24 cellular contexts compared by ENCODE assay signal in the genomic region with DNA sequence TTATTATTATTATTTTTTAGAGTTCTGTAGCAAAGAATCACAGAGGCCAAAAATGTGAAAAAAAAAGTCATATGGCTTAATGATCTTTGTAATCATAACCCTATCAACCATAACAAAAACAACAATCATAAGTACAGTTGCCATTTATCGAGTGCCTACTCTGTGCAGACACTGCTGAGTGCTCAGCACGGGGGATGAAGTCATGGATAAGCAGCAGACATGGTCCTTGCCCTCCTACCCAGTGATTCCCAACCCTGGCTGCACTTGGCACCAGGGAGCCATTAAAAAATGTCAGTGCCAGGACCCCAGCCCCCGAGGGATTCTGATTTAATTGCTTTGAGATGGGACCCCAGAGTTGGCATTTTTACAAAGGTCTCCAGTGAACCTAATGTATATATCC. TPM values are rescaled to one million over a fixed set of nuclear protein-coding genes. Genes with fewer than 3 reads are reported as not detected.
DNase-seq lines count a peak whose midpoint lies in the region; ATAC-seq, FAIRE-seq and TF ChIP-seq lines count a peak whose summit lies in the region.
"Had no signal": no experiment of that assay in that cellular context is flagged by ENCODE, and none has a peak within 500 bp of the region (broad histone marks: within the 10 kb centered on the region; RNA-seq: fewer than 3 reads in every experiment).

No MANE protein-coding gene starts in this region.

- H4K91ac ChIP-seq in trophoblast cell (ENCODE audit: low read depth, low read length) = no peak overlapping the region

- peaks cover 11% of the 10 kb centered on the region for H3K9me3 Mint-ChIP-seq in natural killer cell treated with Interleukin-12 subunit alpha and Interleukin-12 subunit beta and Interleukin-15 and Interleukin-18, amount 100 ng/mL, for 72 hours
- H3K9me3 Mint-ChIP-seq in natural killer cell = no peaks in the 10 kb centered on the region
- H3K9me3 Mint-ChIP-seq: nephron progenitor cell had no signal

- no peak overlapping the region for H4K8ac ChIP-seq in trophoblast cell (ENCODE audit: low read depth, low read length)

- H3K4me3 ChIP-seq in coronary artery = no peak overlapping the region
- H3K4me3 ChIP-seq in trophoblast cell (ENCODE audit: low read depth, low read length) = no peak overlapping the region
- H3K4me3 ChIP-seq in upper lobe of right lung = no peak overlapping the region
- no peak overlapping the region for H3K4me3 ChIP-seq in HepG2 (replicated peaks in 1 of 3; ENCODE audit: insufficient read depth in 1 of 3, low read depth in 2 of 3, low read length in 3 of 3)
- H3K4me3 ChIP-seq: BLaER1, MG63 had no signal

- H2AK5ac ChIP-seq in trophoblast cell (ENCODE audit: low read length) = no peak overlapping the region

- no peaks in the 10 kb centered on the region for H4K20me1 ChIP-seq in HepG2 (ENCODE audit: insufficient read depth, low read length)
- H4K20me1 ChIP-seq: BLaER1 had no signal

- whole genome bisulfite sequencing in trophoblast cell (ENCODE audit: extremely low coverage, insufficient coverage, insufficient read length) = no CpG with 5 or more reads among the region's 3 CpGs
- WGBS in HepG2 (ENCODE audit: low lambda C conversion rate) = 13% methylated on average over 3 of the region's 3 CpGs

- TF ChIP-seq POLR2A in H54 (IDR thresholded peaks at IDR 0.05; ENCODE audit: low read depth, low read length) = no peak
- no peak for TF ChIP-seq POLR2A in HepG2 (IDR thresholded peaks at IDR 0.05; ENCODE audit: insufficient read depth in 1 of 2, low read depth in 2 of 2, low read length in 2 of 2)

- H3K27me3 ChIP-seq in trophoblast cell (ENCODE audit: insufficient read depth, low read length) (no peaks in the 10 kb centered on the region), upper lobe of right lung (no peaks in the 10 kb centered on the region), HepG2 (ENCODE audit: control insufficient read depth in 1 of 2, insufficient read depth in 2 of 2, low read length in 2 of 2) (peaks cover 0 to 5% of the 10 kb centered on the region in 2 experiments; a peak in 3 of 5 replicates)
- H3K27me3 ChIP-seq: BLaER1, MG63 had no signal

- H3K36me3 Mint-ChIP-seq in natural killer cell treated with Interleukin-12 subunit alpha and Interleukin-12 subunit beta and Interleukin-15 and Interleukin-18, amount 100 ng/mL, for 72 hours = peaks cover 42% of the 10 kb centered on the region
- no peaks in the 10 kb centered on the region for H3K36me3 Mint-ChIP-seq in natural killer cell
- H3K36me3 Mint-ChIP-seq: activated naive CD4-positive, alpha-beta T cell treated with anti-CD3 and anti-CD28 coated beads, Interleukin-2, amount 50 U/mL, for 72 hours had no signal

- H2BK120ac ChIP-seq in trophoblast cell (ENCODE audit: insufficient read depth, low read length, poor library complexity) = peak overlapping the region; percentile 17

- H3K9ac ChIP-seq in trophoblast cell (ENCODE audit: low read length) (no peak overlapping the region), HepG2 (ENCODE audit: insufficient read depth, low read depth, low read length) (no peak overlapping the region)
- H3K9ac ChIP-seq: BLaER1, parathyroid adenoma had no signal

- no peaks in the 10 kb centered on the region for H3K79me2 ChIP-seq in trophoblast cell (ENCODE audit: control insufficient read depth, insufficient read depth, low read length, poor library complexity)
- no peaks in the 10 kb centered on the region for H3K79me2 ChIP-seq in HepG2 (ENCODE audit: insufficient read depth, low read length)
- H3K79me2 ChIP-seq: parathyroid adenoma had no signal

- in situ Hi-C loops in HepG2 (cut with HindIII; ENCODE audit: extremely low pct_ligation_motif_present, low pct_unique_long_range_greater_than_20kb) = no loop called here

- no peak for ATAC-seq in natural killer cell treated with Interleukin-12 subunit alpha and Interleukin-12 subunit beta and Interleukin-15 and Interleukin-18, amount 100 ng/mL, for 72 hours
- no peak for ATAC-seq in natural killer cell
- no peak for ATAC-seq in upper lobe of right lung
- no peak for ATAC-seq in HepG2
- ATAC-seq in GM18858 (IDR thresholded peaks at IDR 0.05; ENCODE audit: unreplicated experiment) = no peak

- BruUV-seq in HepG2 (replicated peaks; lab: Mats Ljungman, UMichigan) = no TSS peak

- intact Hi-C loops in natural killer cell (cut with micrococcal nuclease) (no loop called here), upper lobe of right lung (cut with DNase I) (no loop called here), HepG2 (cut with micrococcal nuclease; ENCODE audit: unreplicated experiment) (no loop called here)

- no peak overlapping the region for H2BK5ac ChIP-seq in trophoblast cell (ENCODE audit: low read depth, low read length, poor library complexity)

- H3K79me1 ChIP-seq in trophoblast cell (ENCODE audit: low read length) = no peaks in the 10 kb centered on the region

- POLR2A ChIA-PET in HepG2 (lab: Yijun Ruan, JAX) = no interaction called here

- H3K36me3 ChIP-seq in trophoblast cell (ENCODE audit: control insufficient read depth in 1 of 2, insufficient read depth in 2 of 2, low read length in 2 of 2) = no peaks in the 10 kb centered on the region
- H3K36me3 ChIP-seq in upper lobe of right lung = no peaks in the 10 kb centered on the region
- H3K36me3 ChIP-seq in HepG2 (replicated peaks in 1 of 2; ENCODE audit: control insufficient read depth in 1 of 2, insufficient read depth in 2 of 2, low read length in 2 of 2) = no peaks in the 10 kb centered on the region
- H3K36me3 ChIP-seq: BLaER1, MG63, WERI-Rb-1 had no signal

- no peak for DNase-seq in natural killer cell treated with Interleukin-12 subunit alpha and Interleukin-12 subunit beta and Interleukin-15 and Interleukin-18, amount 100 ng/mL, for 72 hours (ENCODE audit: low spot score)
- DNase-seq in natural killer cell (no peak), coronary artery (ENCODE audit: low spot score) (no peak), trophoblast cell (no peak), upper lobe of right lung (no peak), H54 (ENCODE audit: insufficient read length, low spot score) (no peak), HepG2 (ENCODE audit: low spot score) (no peak)
- DNase-seq: ACHN; activated CD4-positive, alpha-beta T cell treated with anti-CD3 and anti-CD28 coated beads, Interleukin-2, amount 50 U/mL, for 4 hours; activated CD8-positive, alpha-beta memory T cell treated with anti-CD3 and anti-CD28 coated beads, Interleukin-2, amount 50 U/mL, for 4 hours; central memory CD4-positive, alpha-beta T cell; left cardiac atrium; MG63; NCI-H446 treated with DMSO at 0.1 percent for 48 hours; nephron progenitor cell; stimulated activated CD4-positive, alpha-beta T cell treated with anti-CD3 and anti-CD28 coated beads, Interleukin-15, amount 100 ng/mL, for 24 hours; T-helper 9 cell; WERI-Rb-1 had no signal

- CTCF ChIA-PET in HepG2 (lab: Yijun Ruan, JAX; ENCODE audit: low intra/inter-chr PET ratio, low total read pairs) = no interaction called here

- no peak overlapping the region for H2BK12ac ChIP-seq in trophoblast cell (ENCODE audit: low read length)

- peak overlapping the region; percentile 73 for H3K4me3 Mint-ChIP-seq in natural killer cell treated with Interleukin-12 subunit alpha and Interleukin-12 subunit beta and Interleukin-15 and Interleukin-18, amount 100 ng/mL, for 72 hours
- no peak overlapping the region for H3K4me3 Mint-ChIP-seq in natural killer cell
- H3K4me3 Mint-ChIP-seq: activated T-helper 17 cell treated with anti-CD3 and anti-CD28 coated beads, Interleukin-2, amount 50 U/mL, for 72 hours; nephron progenitor cell had no signal

- H3K23ac ChIP-seq in trophoblast cell (ENCODE audit: low read length) = no peak overlapping the region

- TF ChIP-seq EP300 in HepG2 (IDR thresholded peaks at IDR 0.05; ENCODE audit: low read depth in 2 of 2, low read length in 2 of 2) (no peak), HepG2 (CRISPR knock-in tag; IDR thresholded peaks at IDR 0.05; ENCODE audit: borderline replicate concordance) (no peak)

- peaks cover 70 to 81% of the 10 kb centered on the region in 2 donors for H3K4me1 Mint-ChIP-seq in natural killer cell treated with Interleukin-12 subunit alpha and Interleukin-12 subunit beta and Interleukin-15 and Interleukin-18, amount 100 ng/mL, for 72 hours (ENCODE audit: low read depth in 2 of 2)
- H3K4me1 Mint-ChIP-seq in natural killer cell = peaks cover 0 to 7% of the 10 kb centered on the region in 2 donors
- H3K4me1 Mint-ChIP-seq: nephron progenitor cell had no signal

- TF ChIP-seq CTCF in natural killer cell (IDR thresholded peaks at IDR 0.05) (no peak), coronary artery (IDR thresholded peaks at IDR 0.05) (no peak), upper lobe of right lung (IDR thresholded peaks at IDR 0.05) (no peak), HepG2 (CRISPR knock-in tag; IDR thresholded peaks at IDR 0.05) (no peak)

- H3K27me3 Mint-ChIP-seq in natural killer cell treated with Interleukin-12 subunit alpha and Interleukin-12 subunit beta and Interleukin-15 and Interleukin-18, amount 100 ng/mL, for 72 hours = no peaks in the 10 kb centered on the region
- H3K27me3 Mint-ChIP-seq in natural killer cell (ENCODE audit: low read depth in 2 of 2) = no peaks in the 10 kb centered on the region

- H3K4me2 ChIP-seq in trophoblast cell (ENCODE audit: low read length) (no peak overlapping the region), HepG2 (ENCODE audit: low read depth, low read length) (no peak overlapping the region)
- H3K4me2 ChIP-seq: BLaER1 had no signal

- H3K9me3 ChIP-seq in trophoblast cell (ENCODE audit: insufficient read depth, low read depth, low read length) = no peaks in the 10 kb centered on the region
- H3K9me3 ChIP-seq in upper lobe of right lung = no peaks in the 10 kb centered on the region
- no peaks in the 10 kb centered on the region for H3K9me3 ChIP-seq in HepG2 (ENCODE audit: low read length)
- H3K9me3 ChIP-seq: BLaER1, MG63 had no signal

- H4K12ac ChIP-seq in trophoblast cell (ENCODE audit: low read depth, low read length) = no peak overlapping the region

- H3K4me1 ChIP-seq in trophoblast cell (ENCODE audit: control insufficient read depth in 1 of 2, insufficient read depth in 2 of 2, low read length in 2 of 2) (peaks cover 0 to 5% of the 10 kb centered on the region in 2 experiments), upper lobe of right lung (peaks cover 29% of the 10 kb centered on the region), HepG2 (ENCODE audit: insufficient read depth, low read length) (peaks cover 11% of the 10 kb centered on the region)
- H3K4me1 ChIP-seq: parathyroid adenoma had no signal

- H3K14ac ChIP-seq in trophoblast cell (ENCODE audit: low read length) = no peak overlapping the region

- no peak overlapping the region for H3K4ac ChIP-seq in trophoblast cell (ENCODE audit: low read depth, low read length)

- H2AFZ ChIP-seq in trophoblast cell (ENCODE audit: insufficient read depth, low read length, poor library complexity) = no peak overlapping the region
- H2AFZ ChIP-seq in HepG2 (ENCODE audit: low read length) = no peak overlapping the region
- H2AFZ ChIP-seq: parathyroid adenoma had no signal

- H3K18ac ChIP-seq in trophoblast cell (ENCODE audit: low read length) = no peak overlapping the region

- TF ChIP-seq RAD21 in HepG2 (CRISPR knock-in tag; IDR thresholded peaks at IDR 0.05) = no peak

- H3K27ac ChIP-seq in coronary artery (peak overlapping the region; percentile 64 to 78), trophoblast cell (ENCODE audit: low read depth, low read length) (no peak overlapping the region), upper lobe of right lung (peak overlapping the region; percentile 67), HepG2 (ENCODE audit: extremely low read length, insufficient read depth, low read length) (no peak overlapping the region)
- H3K27ac ChIP-seq: BLaER1, WERI-Rb-1 had no signal

- peak overlapping the region; percentile 97 for H3K27ac Mint-ChIP-seq in natural killer cell treated with Interleukin-12 subunit alpha and Interleukin-12 subunit beta and Interleukin-15 and Interleukin-18, amount 100 ng/mL, for 72 hours
- peak overlapping the region in 1 of 2 donors; percentile 7 for H3K27ac Mint-ChIP-seq in natural killer cell
- H3K27ac Mint-ChIP-seq: activated naive CD4-positive, alpha-beta T cell treated with anti-CD3 and anti-CD28 coated beads, Interleukin-2, amount 50 U/mL, for 72 hours; nephron progenitor cell had no signal

- FAIRE-seq in H54 (lab: Jason Lieb, UNC) (no peak), HepG2 (lab: Jason Lieb, UNC) (no peak)
- FAIRE-seq: astrocyte had no signal

RNA-seq across cellular contexts. Expression of a gene that starts 38.2 kb away (rescaled TPM):
- total RNA-seq in natural killer cell treated with Interleukin-12 subunit alpha and Interleukin-12 subunit beta and Interleukin-15 and Interleukin-18, amount 100 ng/mL, for 72 hours = 100 to 1,000 TPM in 1 of 2 donors, 10 to 100 TPM in 1; 56.4 to 111 TPM
- total RNA-seq in natural killer cell (1 to 10 TPM; 1.3 to 6.2 (median 3.1) TPM), upper lobe of right lung (64.6 TPM), HepG2 (2016; rRNA removed; fragmentation: Illumina TruSeq; extraction: Trizol) (0.03 and 0.07 TPM in 2 replicates)
- polyA plus RNA-seq in trophoblast cell (2013) = 1.6 and 1.7 TPM in 2 replicates
- total RNA-seq in HepG2 (2016; cell fraction: cytosol; rRNA removed; fragmentation: Illumina TruSeq; extraction: Trizol; ENCODE audit: low read depth) = not detected in 2 replicates
- total RNA-seq in HepG2 (2016; cell fraction: insoluble cytoplasmic fraction; rRNA removed; fragmentation: Illumina TruSeq; extraction: Trizol) = 0.06 TPM in 1 of 2 replicates, not detected in the other
- total RNA-seq in HepG2 (2016; cell fraction: membrane; rRNA removed; fragmentation: Illumina TruSeq; extraction: Trizol) = not detected in 2 replicates
- total RNA-seq in HepG2 (2016; cell fraction: nucleus; rRNA removed; fragmentation: Illumina TruSeq; extraction: Trizol) = 0.56 TPM in 1 of 2 replicates, not detected in the other
- 0.03 and 0.07 TPM in 2 replicates for polyA plus RNA-seq in HepG2 (2011; rRNA removed)
- 0.03 and 0.06 TPM in 2 replicates for polyA plus RNA-seq in HepG2 (2011; cell fraction: cytosol; rRNA removed)
- polyA plus RNA-seq in HepG2 (2011; cell fraction: nucleus; rRNA removed) = 0.21 and 0.45 TPM in 2 replicates
- polyA plus RNA-seq in HepG2 (2012) = 1.4 and 2.0 TPM in 2 replicates
- polyA plus RNA-seq in HepG2 (2016; cell fraction: cytosol; fragmentation: Illumina TruSeq; extraction: Trizol; ENCODE audit: low read depth) = not detected in 2 replicates
- polyA plus RNA-seq in HepG2 (2016; cell fraction: insoluble cytoplasmic fraction; fragmentation: Illumina TruSeq; extraction: Trizol; ENCODE audit: low read depth) = not detected in 2 replicates
- polyA plus RNA-seq in HepG2 (2016; cell fraction: membrane; fragmentation: Illumina TruSeq; extraction: Trizol; ENCODE audit: low read depth) = not detected in 2 replicates
- 0.21 TPM in 1 of 2 replicates, not detected in the other for polyA plus RNA-seq in HepG2 (2016; cell fraction: nucleus; fragmentation: Illumina TruSeq; extraction: Trizol; ENCODE audit: insufficient read depth, low read depth)
- 0.40 TPM in 1 of 2 replicates, not detected in the other for polyA minus RNA-seq in HepG2 (2011; rRNA and poly(A)+ RNA removed; ENCODE audit: low replicate concordance)
- not detected in 2 replicates for polyA minus RNA-seq in HepG2 (2011; cell fraction: cytosol; rRNA and poly(A)+ RNA removed)
- 0.25 and 0.26 TPM in 2 replicates for polyA minus RNA-seq in HepG2 (2011; cell fraction: nucleus; rRNA and poly(A)+ RNA removed)

Comparison
In these comparisons a context has a peak if more than half of its experiments do, and no peak if none do; other contexts are left out.
1. H3K27ac ChIP-seq: peak in coronary artery (2 of 2) and upper lobe of right lung (single experiment); none in trophoblast cell (single experiment) and HepG2 (single experiment).